ENCODE assay signal across 11 cellular contexts in genomic region chr7:2260820-2261219, GRCh38. TPM values are rescaled to one million over a fixed set of nuclear protein-coding genes. Genes with fewer than 3 reads are reported as not detected.
A peak's percentile ranks its signal among the peaks of the same experiment; 100 is the strongest.
DNase-seq lines count a peak whose midpoint lies in the region; ATAC-seq and TF ChIP-seq lines count a peak whose summit lies in the region.
"Had no signal": no experiment of that assay in that cellular context is flagged by ENCODE, and none has a peak within 500 bp of the region (broad histone marks: within the 10 kb centered on the region; RNA-seq: fewer than 3 reads in every experiment).

No MANE protein-coding gene starts in this region.

- peaks cover 7% of the 10 kb centered on the region for H3K4me1 Mint-ChIP-seq in mesothelial cell of epicardium

- H3K9me3 Mint-ChIP-seq in mesothelial cell of epicardium: no peaks in the 10 kb centered on the region
- H3K9me3 Mint-ChIP-seq: activated T-cell treated with anti-CD3 and anti-CD28 coated beads, Interleukin-2, amount 50 U/mL, for 72 hours; central memory CD8-positive, alpha-beta T cell had no signal

- peaks cover 26% of the 10 kb centered on the region for H3K36me3 Mint-ChIP-seq in mesothelial cell of epicardium

- DNase-seq in ELR (ENCODE audit: low read depth) (peak; percentile 74), NCI-H146 treated with DMSO at 0.1 percent for 48 hours (lab: John Stamatoyannopoulos, UW; ENCODE audit: unreplicated experiment) (peak; percentile 11), SW480 (ENCODE audit: low spot score) (peak; percentile 53), mesothelial cell of epicardium (ENCODE audit: low spot score in 2 of 2, unreplicated experiment in 2 of 2) (peak; percentile 80 to 92), Ammon's horn (ENCODE audit: low spot score) (no peak), CD1c-positive myeloid dendritic cell (ENCODE audit: extremely low spot score) (no peak)
- no peak for DNase-seq in stimulated activated CD4-positive, alpha-beta T cell treated with anti-CD3 and anti-CD28 coated beads, Interleukin-4, amount 100 ng/mL, for 24 hours
- DNase-seq: activated T-cell treated with anti-CD3 and anti-CD28 coated beads, Interleukin-2, amount 50 U/mL, for 72 hours; glutamatergic neuron had no signal

- ATAC-seq in HG02840 (IDR thresholded peaks at IDR 0.05; ENCODE audit: low FRiP score, unreplicated experiment): no peak

- no peaks in the 10 kb centered on the region for H3K27me3 Mint-ChIP-seq in mesothelial cell of epicardium (ENCODE audit: low read depth)
- H3K27me3 Mint-ChIP-seq: central memory CD8-positive, alpha-beta T cell had no signal

- no peak for TF ChIP-seq CTCF in mesothelial cell of epicardium (IDR thresholded peaks at IDR 0.05; ENCODE audit: unreplicated experiment)

- peak overlapping the region; percentile 65 for H3K27ac Mint-ChIP-seq in mesothelial cell of epicardium

- H3K4me3 Mint-ChIP-seq in mesothelial cell of epicardium: no peak overlapping the region
- H3K4me3 Mint-ChIP-seq: central memory CD8-positive, alpha-beta T cell had no signal

RNA-seq across cellular contexts. Expression of gene NUDT1, which starts 18.8 kb away (rescaled TPM):
- total RNA-seq in mesothelial cell of epicardium: 16.1 to 19.2 TPM (median 17.3 TPM) in 3 replicates

RNA-seq across cellular contexts. Expression of gene MRM2, which starts 18.8 kb away (rescaled TPM):
- 25.2 to 26.1 TPM (median 25.3 TPM) in 3 replicates for total RNA-seq in mesothelial cell of epicardium

RNA-seq across cellular contexts. Expression of gene MAD1L1, which starts 28.1 kb away (rescaled TPM):
- 39.0 to 45.0 TPM (median 41.2 TPM) in 3 replicates for total RNA-seq in mesothelial cell of epicardium

RNA-seq across cellular contexts. Expression of gene SNX8, which starts 53.4 kb away (rescaled TPM):
- total RNA-seq in mesothelial cell of epicardium: 35.3 to 42.6 TPM (median 41.2 TPM) in 3 replicates

Comparison
In these comparisons a context has a peak if more than half of its experiments do, and no peak if none do; other contexts are left out.
1. DNase-seq: peak in ELR (single experiment), NCI-H146 treated with DMSO at 0.1 percent for 48 hours (single experiment), SW480 (single experiment) and mesothelial cell of epicardium (2 of 2); none in Ammon's horn (single experiment), stimulated activated CD4-positive, alpha-beta T cell treated with anti-CD3 and anti-CD28 coated beads, Interleukin-4, amount 100 ng/mL, for 24 hours (single experiment) and CD1c-positive myeloid dendritic cell (single experiment).